9 cellular contexts compared by ENCODE assay signal in the genomic region with DNA sequence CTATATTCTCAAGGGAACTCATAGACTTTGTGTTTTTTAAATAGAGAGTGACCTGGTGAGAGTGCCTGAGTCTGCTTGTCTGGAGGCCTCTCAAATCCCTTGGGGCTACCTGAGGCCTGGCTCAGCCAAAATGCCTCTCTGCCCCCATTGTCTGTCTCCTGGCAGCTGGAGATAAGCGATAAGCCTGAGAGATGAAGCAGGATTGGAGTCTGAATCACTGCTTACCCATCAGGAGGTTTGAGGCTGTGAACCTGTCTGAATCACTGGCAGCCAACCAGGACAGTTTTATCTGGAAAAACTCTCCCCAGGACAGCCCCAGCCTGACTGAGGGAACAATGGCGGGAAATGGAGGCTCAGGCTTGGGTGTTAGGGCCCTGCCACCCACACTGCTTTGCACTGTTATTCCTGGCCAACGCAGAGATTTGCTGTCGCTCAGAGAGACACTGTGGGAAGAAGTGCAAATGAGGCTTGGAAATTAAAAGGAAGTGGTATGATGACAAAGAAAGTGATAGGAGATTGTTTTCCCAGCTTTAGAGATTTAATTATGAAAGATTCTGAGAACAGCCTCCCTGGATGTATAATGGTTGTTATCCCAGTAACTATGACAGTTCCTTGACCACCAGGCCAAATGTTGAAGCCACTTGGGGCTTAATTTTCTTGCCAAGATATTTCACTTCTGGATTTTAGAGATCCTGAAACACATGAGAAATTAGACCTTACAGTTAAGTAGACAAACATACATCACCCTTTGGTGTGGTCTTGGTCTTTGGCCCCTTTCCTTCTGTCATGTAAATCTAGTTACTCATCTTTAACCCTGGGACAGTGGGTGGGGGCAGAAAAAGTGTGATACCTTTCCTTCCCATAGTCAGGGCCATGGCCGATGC.
A peak's percentile ranks its signal among the peaks of the same experiment; 100 is the strongest.
DNase-seq lines count a peak whose midpoint lies in the region; ATAC-seq and FAIRE-seq lines count a peak whose summit lies in the region.
"Had no signal": no experiment of that assay in that cellular context is flagged by ENCODE, and none has a peak within 500 bp of the region (broad histone marks: within the 10 kb centered on the region; RNA-seq: fewer than 3 reads in every experiment).

No MANE protein-coding gene starts in this region.

- no peaks in the 10 kb centered on the region for H4K20me1 ChIP-seq in GM23248 (ENCODE audit: insufficient read depth)

- no peak overlapping the region for H3K4me2 ChIP-seq in GM23248 (ENCODE audit: unreplicated experiment)

- H3K9me2 ChIP-seq in GM23248 (ENCODE audit: insufficient read depth), result no peaks in the 10 kb centered on the region

- H3K4me1 ChIP-seq in GM23248 (ENCODE audit: insufficient read depth), result peaks cover 13% of the 10 kb centered on the region

- H3F3A ChIP-seq in GM23248 (ENCODE audit: insufficient read depth), result 0 out of 2 replicates have a peak, but pooled peaks cover under 1% of the 10 kb centered on the region

- no peaks in the 10 kb centered on the region for H3K79me2 ChIP-seq in GM23248 (ENCODE audit: insufficient read depth)

- FAIRE-seq in RCC 7860 (lab: Jason Lieb, UNC), result peak; percentile 70

- WGBS in GM23248 (ENCODE audit: low coverage in 1 of 2, low lambda C conversion rate in 2 of 2, missing lambda C conversion rate in 2 of 2), 2 experiments, result 66 to 83% methylated on average over 5 of the region's 5 CpGs

- H3K9ac ChIP-seq in GM23248, result no peak overlapping the region

- in situ Hi-C loops in ACHN (cut with HindIII; ENCODE audit: low pct_ligation_motif_present, low pct_unique_long_range_greater_than_20kb, low sequenced_read_pairs), result no loop called here
- in situ Hi-C loops in GM23248 (cut with MboI), result no loop called here

- no peaks in the 10 kb centered on the region for H3K27me3 ChIP-seq in GM23248 (replicated peaks; ENCODE audit: insufficient read depth)

- no peak overlapping the region for H3K27ac ChIP-seq in GM23248

- H2AFZ ChIP-seq in GM23248, result no peak overlapping the region

- H3K36me3 ChIP-seq in GM23248 (ENCODE audit: low read depth), result no peaks in the 10 kb centered on the region

- peak; percentile 38 for DNase-seq in ACHN
- DNase-seq in GM23248, result peak; percentile 64
- peak; percentile 66 for DNase-seq in RCC 7860 (ENCODE audit: low spot score)
- peak; percentile 65 for DNase-seq in glomerular visceral epithelial cell (ENCODE audit: extremely low spot score)
- DNase-seq in stimulated activated CD4-positive, alpha-beta T cell treated with anti-CD3 and anti-CD28 coated beads, Interleukin-4, amount 100 ng/mL, for 1 hour, result no peak
- no peak for DNase-seq in cortex of kidney (lab: John Stamatoyannopoulos, UW)
- no peak for DNase-seq in activated naive CD4-positive, alpha-beta T cell treated with anti-CD3 and anti-CD28 coated beads, Interleukin-2, amount 50 U/mL, for 16 hours
- DNase-seq: AML-193 had no signal

- H3K9me3 ChIP-seq in GM23248 (ENCODE audit: low read depth), result no peaks in the 10 kb centered on the region

- H3K4me3 ChIP-seq in GM23248, result no peak overlapping the region

- ATAC-seq in HG02610 (IDR thresholded peaks at IDR 0.05; ENCODE audit: unreplicated experiment), result no peak

Comparison
In these comparisons a context has a peak if more than half of its experiments do, and no peak if none do; other contexts are left out.
1. DNase-seq: peak in ACHN (single experiment), GM23248 (single experiment), RCC 7860 (single experiment) and glomerular visceral epithelial cell (single experiment); none in stimulated activated CD4-positive, alpha-beta T cell treated with anti-CD3 and anti-CD28 coated beads, Interleukin-4, amount 100 ng/mL, for 1 hour (single experiment), cortex of kidney (single experiment) and activated naive CD4-positive, alpha-beta T cell treated with anti-CD3 and anti-CD28 coated beads, Interleukin-2, amount 50 U/mL, for 16 hours (single experiment).